Comparison of ENCODE assay signal across 8 cellular contexts in genomic region chr4:113547487-113548042, GRCh38.
DNase-seq lines count a peak whose midpoint lies in the region; ATAC-seq, FAIRE-seq and TF ChIP-seq lines count a peak whose summit lies in the region.

No MANE protein-coding gene starts in this region.

- peak overlapping the region; percentile 23 for H3K4me3 ChIP-seq in endocrine pancreas (ENCODE audit: control insufficient read depth, insufficient read depth, low read length)

- no peaks in the 10 kb centered on the region for H3K27me3 Mint-ChIP-seq in mesothelial cell of epicardium (ENCODE audit: low read depth)

- no peaks in the 10 kb centered on the region for H3K36me3 ChIP-seq in endocrine pancreas (ENCODE audit: control insufficient read depth, insufficient read depth, low read length)

- H3K9me3 ChIP-seq in endocrine pancreas (ENCODE audit: control insufficient read depth, low read length) = no peaks in the 10 kb centered on the region

- no peaks in the 10 kb centered on the region for H3K4me1 Mint-ChIP-seq in mesothelial cell of epicardium

- no peak overlapping the region for H3K4me3 Mint-ChIP-seq in mesothelial cell of epicardium

- ATAC-seq in GM21447 (IDR thresholded peaks at IDR 0.05; ENCODE audit: unreplicated experiment) = peak; percentile 99

- peak; percentile 98 for TF ChIP-seq CTCF in D721Med (IDR thresholded peaks at IDR 0.05; ENCODE audit: insufficient read depth, missing control alignments)
- peak; percentile 94 for TF ChIP-seq CTCF in mesothelial cell of epicardium (IDR thresholded peaks at IDR 0.05; ENCODE audit: unreplicated experiment)

- no peaks in the 10 kb centered on the region for H3K27me3 ChIP-seq in endocrine pancreas (ENCODE audit: control insufficient read depth, insufficient read depth, low read length)

- FAIRE-seq in D721Med (lab: Jason Lieb, UNC) = peak; percentile 97

- peaks cover 4% of the 10 kb centered on the region for H3K9me3 Mint-ChIP-seq in mesothelial cell of epicardium

- H3K4me1 ChIP-seq in endocrine pancreas (ENCODE audit: control insufficient read depth, insufficient read depth, low read length) = peaks cover 26% of the 10 kb centered on the region

- peaks cover 2% of the 10 kb centered on the region for H3K36me3 Mint-ChIP-seq in mesothelial cell of epicardium

- H3K9ac ChIP-seq in endocrine pancreas (ENCODE audit: control insufficient read depth, insufficient read depth, low read length) = no peak overlapping the region

- H3K27ac Mint-ChIP-seq in mesothelial cell of epicardium = no peak overlapping the region

- DNase-seq in D721Med (ENCODE audit: insufficient read length, low spot score) (no peak), HT1080 (ENCODE audit: low read depth) (peak; percentile 97), NOMO-1 treated with dmso at 0.1 percent for 144 hours (lab: John Stamatoyannopoulos, UW; ENCODE audit: unreplicated experiment) (peak; percentile 70), mesothelial cell of epicardium (ENCODE audit: low spot score in 2 of 2, unreplicated experiment in 2 of 2) (peak; percentile 49 to 77)
- peak; percentile 90 for DNase-seq in activated CD8-positive, alpha-beta memory T cell treated with anti-CD3 and anti-CD28 coated beads for 24 hours
- DNase-seq in stimulated activated CD8-positive, alpha-beta memory T cell treated with anti-CD3 and anti-CD28 coated beads, Interleukin-2, amount 100 ng/mL, for 1 hour (ENCODE audit: low read depth in 2 of 2) = peak; percentile 72 to 82
